ENCODE assay signal across 12 cellular contexts in the genomic region with DNA sequence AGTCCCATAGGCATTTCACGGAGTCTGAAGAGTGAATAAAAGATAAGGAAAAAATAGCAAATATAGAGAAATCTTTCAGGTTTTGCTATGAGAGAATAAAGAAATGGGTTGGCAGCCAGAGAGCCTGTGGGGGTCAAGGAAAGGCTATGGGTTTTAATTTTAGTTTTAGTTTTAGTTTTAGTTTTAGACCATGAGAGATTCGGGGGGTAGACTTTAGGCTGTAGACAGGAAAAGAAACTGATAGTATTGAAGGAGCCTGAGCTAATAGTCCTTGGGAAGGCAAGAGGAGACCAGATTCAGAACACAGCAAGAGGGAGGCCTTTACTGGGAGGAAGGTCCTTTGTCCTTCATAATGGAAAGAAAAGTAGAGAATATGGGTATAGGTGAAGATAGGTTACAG. TPM values are rescaled to one million over a fixed set of nuclear protein-coding genes. Genes with fewer than 3 reads are reported as not detected.
A peak's percentile ranks its signal among the peaks of the same experiment; 100 is the strongest.
DNase-seq lines count a peak whose midpoint lies in the region; ATAC-seq and TF ChIP-seq lines count a peak whose summit lies in the region.
"Had no signal": no experiment of that assay in that cellular context is flagged by ENCODE, and none has a peak within 500 bp of the region (broad histone marks: within the 10 kb centered on the region; RNA-seq: fewer than 3 reads in every experiment).

No MANE protein-coding gene starts in this region.

- peaks cover 0 to 2% (median 0%) of the 10 kb centered on the region in 3 donors for H3K27me3 Mint-ChIP-seq in immature natural killer cell (ENCODE audit: low read depth in 3 of 3)
- H3K27me3 Mint-ChIP-seq: naive thymus-derived CD8-positive, alpha-beta T cell had no signal

- H3K4me3 ChIP-seq in prostate gland, result no peak overlapping the region
- H3K4me3 ChIP-seq in aorta (ENCODE audit: low read length in 2 of 2), result no peak overlapping the region

- no peaks in the 10 kb centered on the region for H3K4me1 ChIP-seq in prostate gland (replicated peaks)
- no peaks in the 10 kb centered on the region for H3K4me1 ChIP-seq in aorta (ENCODE audit: control insufficient read depth in 1 of 2, insufficient read depth in 2 of 2, low read length in 2 of 2)

- no peak for TF ChIP-seq CTCF in prostate gland (IDR thresholded peaks at IDR 0.05)

- no peaks in the 10 kb centered on the region for H3K36me3 ChIP-seq in prostate gland
- no peaks in the 10 kb centered on the region for H3K36me3 ChIP-seq in aorta (ENCODE audit: control insufficient read depth in 1 of 2, insufficient read depth in 2 of 2, low read length in 1 of 2)

- 97% methylated on average over 2 of the region's 2 CpGs for WGBS in prostate gland
- WGBS in aorta, 2 donors, result 91 to 93% methylated on average over 2 of the region's 2 CpGs

- H3K4me3 Mint-ChIP-seq in immature natural killer cell, result peak overlapping the region; percentile 49 to 77 (median 56)

- H3K9me3 ChIP-seq in prostate gland (no peaks in the 10 kb centered on the region), aorta (ENCODE audit: control insufficient read depth, low read length) (no peaks in the 10 kb centered on the region)

- ATAC-seq in GM18868 (IDR thresholded peaks at IDR 0.05; ENCODE audit: unreplicated experiment) (peak; percentile 99), GM21367 (IDR thresholded peaks at IDR 0.05; ENCODE audit: unreplicated experiment) (peak; percentile 98), HG03097 (IDR thresholded peaks at IDR 0.05; ENCODE audit: low FRiP score, unreplicated experiment) (peak; percentile 99), aorta (ENCODE audit: low FRiP score) (no peak)
- ATAC-seq: naive thymus-derived CD8-positive, alpha-beta T cell had no signal

- H3K27ac ChIP-seq in prostate gland, result no peak overlapping the region
- H3K27ac ChIP-seq in aorta (ENCODE audit: low read depth in 1 of 2, low read length in 2 of 2), result no peak overlapping the region

- peaks cover 0 to 1% (median 0%) of the 10 kb centered on the region in 6 donors for H3K9me3 Mint-ChIP-seq in immature natural killer cell

- peak overlapping the region; percentile 47 to 87 (median 82) for H3K27ac Mint-ChIP-seq in immature natural killer cell

- H3K27me3 ChIP-seq in prostate gland (replicated peaks; ENCODE audit: insufficient read depth) (no peaks in the 10 kb centered on the region), aorta (ENCODE audit: control insufficient read depth in 1 of 2, insufficient read depth in 2 of 2, low read length in 1 of 2) (no peaks in the 10 kb centered on the region)

- DNase-seq in immature natural killer cell, result peak; percentile 19 to 20 (median 19)
- DNase-seq in NCI-H1105 (lab: John Stamatoyannopoulos, UW), result no peak
- no peak for DNase-seq in prostate gland (ENCODE audit: low spot score)
- no peak for DNase-seq in aorta
- DNase-seq: activated CD4-positive, alpha-beta T cell treated with anti-CD3 and anti-CD28 coated beads for 1 hour; IMR-90; naive thymus-derived CD8-positive, alpha-beta T cell; NK-92 treated with Interleukin-12 subunit alpha and Interleukin-12 subunit beta, amount 100 ng/mL, for 24 hours; stimulated activated CD4-positive, alpha-beta T cell treated with anti-CD3 and anti-CD28 coated beads, Interleukin-4, amount 100 ng/mL, for 4 hours had no signal

- peaks cover 3 to 10% (median 6%) of the 10 kb centered on the region in 3 donors for H3K36me3 Mint-ChIP-seq in immature natural killer cell

- intact Hi-C loops in prostate gland (cut with DNase I), result no loop called here
- intact Hi-C loops in aorta (cut with DNase I), result no loop called here

- no peak for TF ChIP-seq POLR2A in prostate gland (IDR thresholded peaks at IDR 0.05)

- H3K4me1 Mint-ChIP-seq in immature natural killer cell, result peaks cover 23 to 36% of the 10 kb centered on the region in 2 donors

RNA-seq across cellular contexts. Expression of a gene that starts 19.3 kb away (rescaled TPM):
- polyA plus RNA-seq in immature natural killer cell, result 1 to 10 TPM; 2.3 to 4.7 (median 3.0) TPM
- total RNA-seq in prostate gland, result 10 to 100 TPM; 27.6 to 55.2 TPM
- total RNA-seq in aorta, result 10 to 100 TPM; 28.2 to 35.1 TPM
- polyA plus RNA-seq in aorta, result 10 to 100 TPM in 1 of 2 donors, 1 to 10 TPM in 1; 2.4 to 10.7 TPM

RNA-seq across cellular contexts. Expression of a gene that starts 21.1 kb away (rescaled TPM):
- polyA plus RNA-seq in immature natural killer cell, result 1 to 10 TPM; 3.1 to 4.1 (median 3.2) TPM
- total RNA-seq in prostate gland, result 1 to 10 TPM; 3.1 to 6.0 TPM
- total RNA-seq in aorta, result 1 to 10 TPM; 4.8 to 7.7 TPM
- 1 to 10 TPM; 1.8 to 2.6 TPM for polyA plus RNA-seq in aorta

Comparison
In these comparisons a context has a peak if more than half of its experiments do, and no peak if none do; other contexts are left out.
1. DNase-seq: peak in immature natural killer cell (3 of 3); none in NCI-H1105 (single experiment), prostate gland (single experiment) and aorta (0 of 2).